ENCODE assay signal across 27 cellular contexts in the genomic region with DNA sequence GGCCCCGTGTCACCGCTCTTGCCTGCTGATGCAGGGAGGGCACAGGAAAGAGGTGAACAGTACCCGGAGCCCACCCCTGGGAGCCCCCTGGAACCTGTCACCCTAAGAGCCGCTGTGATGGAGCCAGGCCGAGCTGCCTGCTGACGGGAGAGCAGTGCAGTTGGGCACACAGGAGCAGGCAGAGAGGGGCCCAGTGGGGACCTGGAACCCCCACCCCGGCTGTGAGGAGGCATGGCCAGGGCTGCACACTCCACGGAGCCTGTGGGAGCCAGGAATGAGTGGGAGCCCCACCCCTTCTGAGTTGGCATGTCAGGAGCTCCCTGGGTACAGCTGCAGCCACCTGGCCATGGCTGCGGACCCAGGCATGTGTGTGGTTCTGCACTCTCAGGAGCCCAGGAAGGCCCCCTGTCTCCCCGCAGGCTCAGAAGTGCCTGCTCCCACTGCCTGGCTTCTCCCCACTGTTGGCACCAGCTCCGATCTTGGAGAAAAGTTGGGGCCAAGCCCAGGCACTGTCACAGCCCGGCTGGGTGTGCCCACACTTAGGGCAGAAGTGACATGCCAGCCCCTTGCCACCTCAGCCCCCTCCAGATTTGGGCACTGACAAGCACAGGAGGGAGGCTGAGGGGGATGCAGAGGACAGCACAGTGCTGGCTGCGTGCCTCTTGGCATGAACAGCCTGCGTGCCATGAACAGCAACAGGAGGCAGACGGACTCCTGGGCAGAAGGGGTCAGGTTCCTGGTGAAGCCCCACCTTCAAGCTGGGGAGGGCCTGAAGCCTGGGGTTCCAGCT. TPM values are rescaled to one million over a fixed set of nuclear protein-coding genes. Genes with fewer than 3 reads are reported as not detected.
DNase-seq lines count a peak whose midpoint lies in the region; ATAC-seq and TF ChIP-seq lines count a peak whose summit lies in the region.
"Had no signal": no experiment of that assay in that cellular context is flagged by ENCODE, and none has a peak within 500 bp of the region (broad histone marks: within the 10 kb centered on the region; RNA-seq: fewer than 3 reads in every experiment).

No MANE protein-coding gene starts in this region.

- no peak overlapping the region for H2BK120ac ChIP-seq in mesenchymal stem cell (ENCODE audit: low read depth, low read length)

- peaks cover 6% of the 10 kb centered on the region for H3K9me3 Mint-ChIP-seq in chondrocyte (ENCODE audit: low read depth)
- H3K9me3 Mint-ChIP-seq: CD4-positive, alpha-beta T cell had no signal

- intact Hi-C loops in heart left ventricle (cut with DNase I) = no loop called here
- intact Hi-C loops in upper lobe of right lung (cut with DNase I) = no loop called here

- H3K4me1 Mint-ChIP-seq in chondrocyte (ENCODE audit: low read depth) = no peaks in the 10 kb centered on the region

- H3K36me3 ChIP-seq in heart left ventricle = no peaks in the 10 kb centered on the region
- H3K36me3 ChIP-seq in mesenchymal stem cell (ENCODE audit: control insufficient read depth in 1 of 2, insufficient read depth in 2 of 2, low read depth in 1 of 2, low read length in 2 of 2) = no peaks in the 10 kb centered on the region
- no peaks in the 10 kb centered on the region for H3K36me3 ChIP-seq in upper lobe of right lung

- peaks cover 2% of the 10 kb centered on the region for H3K27me3 Mint-ChIP-seq in chondrocyte (ENCODE audit: low read depth)
- H3K27me3 Mint-ChIP-seq: CD4-positive, alpha-beta T cell had no signal

- no peak for TF ChIP-seq POLR2A in heart left ventricle (IDR thresholded peaks at IDR 0.05)

- peak overlapping the region; percentile 8 for H2BK15ac ChIP-seq in mesenchymal stem cell (ENCODE audit: low read depth, poor library complexity, severe bottlenecking)

- H2AFZ ChIP-seq in mesenchymal stem cell (ENCODE audit: low read depth, low read length) = no peak overlapping the region
- H2AFZ ChIP-seq: PC-9 had no signal

- no peaks in the 10 kb centered on the region for H3K79me1 ChIP-seq in mesenchymal stem cell (replicated peaks; ENCODE audit: low read length, poor library complexity, severe bottlenecking)

- no peak overlapping the region for H3K14ac ChIP-seq in mesenchymal stem cell (ENCODE audit: low read length in 2 of 2)

- H4K8ac ChIP-seq in mesenchymal stem cell (ENCODE audit: low read length) = no peak overlapping the region

- H3K27ac Mint-ChIP-seq in chondrocyte (ENCODE audit: unreplicated experiment) = peak overlapping the region; percentile 78
- H3K27ac Mint-ChIP-seq: CD4-positive, alpha-beta T cell had no signal

- H3K27ac ChIP-seq in heart left ventricle = no peak overlapping the region
- no peak overlapping the region for H3K27ac ChIP-seq in mesenchymal stem cell (ENCODE audit: low read length, poor library complexity, severe bottlenecking)
- no peak overlapping the region for H3K27ac ChIP-seq in upper lobe of right lung
- H3K27ac ChIP-seq: A549; BLaER1 treated with 17β-estradiol and CSF1 and Interleukin-3, amounts not matched to agents 10 nM and 100 nM; HL-60; PC-9 had no signal

- H3K9ac ChIP-seq in mesenchymal stem cell (ENCODE audit: low read length) = no peak overlapping the region
- H3K9ac ChIP-seq: BLaER1 treated with 17β-estradiol and CSF1 and Interleukin-3, amounts not matched to agents 10 nM and 100 nM had no signal

- no peak overlapping the region for H3K4me3 Mint-ChIP-seq in chondrocyte (ENCODE audit: unreplicated experiment)
- H3K4me3 Mint-ChIP-seq: CD4-positive, alpha-beta T cell had no signal

- ATAC-seq in heart left ventricle (peak; percentile 72 to 92 (median 88)), upper lobe of right lung (peak; percentile 27), GM21360 (IDR thresholded peaks at IDR 0.05; ENCODE audit: unreplicated experiment) (no peak)
- ATAC-seq: A549 had no signal

- no peak overlapping the region for H2AK5ac ChIP-seq in mesenchymal stem cell (ENCODE audit: low read length, severe bottlenecking)

- no peak for DNase-seq in chondrocyte (ENCODE audit: low spot score)
- DNase-seq in heart left ventricle = peak in 3 of 5 donors; percentile 33 to 68 (median 53)
- no peak for DNase-seq in mesenchymal stem cell
- no peak for DNase-seq in upper lobe of right lung
- no peak for DNase-seq in germinal center (ENCODE audit: low spot score)
- no peak for DNase-seq in UCSD-AML1 (lab: John Stamatoyannopoulos, UW; ENCODE audit: unreplicated experiment)
- DNase-seq: AML-193; CD4-positive, alpha-beta T cell; DMS53; NCI-H1048; NCI-H1417 treated with DMSO at 0.1 percent for 48 hours; NCI-H1694 treated with DMSO at 0.1 percent for 48 hours; NCI-H2081; NCI-H2227 treated with DMSO at 0.1 percent for 48 hours; NCI-H526 treated with DMSO at 0.1 percent for 48 hours; PC-9; SHP77 had no signal

- WGBS in heart left ventricle, 4 donors = 69 to 76% (median 73%) methylated on average over 11 to 15 of the region's 15 CpGs
- 85% methylated on average over 15 of the region's 15 CpGs for WGBS in mesenchymal stem cell

- H3K4ac ChIP-seq in mesenchymal stem cell (ENCODE audit: low read depth in 1 of 2, low read length in 2 of 2) = no peak overlapping the region

- H3K4me2 ChIP-seq in mesenchymal stem cell (ENCODE audit: low read length, poor library complexity, severe bottlenecking) = no peak overlapping the region
- H3K4me2 ChIP-seq: A549; BLaER1 treated with 17β-estradiol and CSF1 and Interleukin-3, amounts not matched to agents 10 nM and 100 nM; PC-9 had no signal

- H4K91ac ChIP-seq in mesenchymal stem cell (ENCODE audit: low read length) = no peak overlapping the region

- H3K4me1 ChIP-seq in heart left ventricle = no peaks in the 10 kb centered on the region
- peaks cover 6% of the 10 kb centered on the region for H3K4me1 ChIP-seq in mesenchymal stem cell (ENCODE audit: control insufficient read depth, insufficient read depth, low read depth, low read length)
- no peaks in the 10 kb centered on the region for H3K4me1 ChIP-seq in upper lobe of right lung
- H3K4me1 ChIP-seq: A549 had no signal

- H2BK5ac ChIP-seq in mesenchymal stem cell (ENCODE audit: low read depth, low read length, poor library complexity, severe bottlenecking) = no peak overlapping the region

- no peak overlapping the region for H3K18ac ChIP-seq in mesenchymal stem cell (ENCODE audit: low read depth in 1 of 2, low read length in 2 of 2)

- no peak overlapping the region for H2BK12ac ChIP-seq in mesenchymal stem cell (ENCODE audit: low read length in 2 of 2)

- H3K27me3 ChIP-seq in heart left ventricle (peaks cover 0 to 8% (median 0%) of the 10 kb centered on the region in 9 donors), mesenchymal stem cell (ENCODE audit: control insufficient read depth in 1 of 2, insufficient read depth in 1 of 2, low read length in 2 of 2) (peaks cover 8 to 29% of the 10 kb centered on the region in 2 experiments), upper lobe of right lung (no peaks in the 10 kb centered on the region)
- H3K27me3 ChIP-seq: BLaER1 treated with 17β-estradiol and CSF1 and Interleukin-3, amounts not matched to agents 10 nM and 100 nM had no signal

- TF ChIP-seq CTCF in chondrocyte (IDR thresholded peaks at IDR 0.05) = no peak
- no peak for TF ChIP-seq CTCF in heart left ventricle (IDR thresholded peaks at IDR 0.05)
- no peak for TF ChIP-seq CTCF in upper lobe of right lung (IDR thresholded peaks at IDR 0.05)

- H3K9me3 ChIP-seq in heart left ventricle = peaks cover 0 to 12% (median 0%) of the 10 kb centered on the region in 12 donors
- peaks cover 4% of the 10 kb centered on the region for H3K9me3 ChIP-seq in mesenchymal stem cell (ENCODE audit: control insufficient read depth, low read length)
- H3K9me3 ChIP-seq in upper lobe of right lung = no peaks in the 10 kb centered on the region
- H3K9me3 ChIP-seq: A549 had no signal

- no peaks in the 10 kb centered on the region for H3K36me3 Mint-ChIP-seq in chondrocyte (ENCODE audit: low read depth)

- no peak overlapping the region for H3K23ac ChIP-seq in mesenchymal stem cell (ENCODE audit: low read length in 2 of 2)

- H3K4me3 ChIP-seq in heart left ventricle = no peak overlapping the region
- no peak overlapping the region for H3K4me3 ChIP-seq in mesenchymal stem cell (ENCODE audit: insufficient read depth in 1 of 2, low read depth in 1 of 2, low read length in 2 of 2)
- H3K4me3 ChIP-seq in upper lobe of right lung = no peak overlapping the region
- H3K4me3 ChIP-seq: A549, PC-9 had no signal

RNA-seq across cellular contexts. Expression of a gene that starts 6.3 kb away (rescaled TPM):
- total RNA-seq in chondrocyte (not detected in 3 replicates), heart left ventricle (not detected), upper lobe of right lung (not detected)
- polyA plus RNA-seq in heart left ventricle = not detected
- not detected for polyA plus RNA-seq in mesenchymal stem cell (2013, experiment 1 of 2)
- not detected for polyA plus RNA-seq in mesenchymal stem cell (2013, experiment 2 of 2)
- total RNA-seq: Daoy, G401, H4, NCI-H460, PC-9, RPMI7951, SK-MEL-5 had no signal
- polyA plus RNA-seq: A549 had no signal

RNA-seq across cellular contexts. Expression of a gene that starts 49.3 kb away (rescaled TPM):
- total RNA-seq in chondrocyte = 69.0 to 83.0 TPM (median 78.0 TPM) in 3 replicates
- 10 to 100 TPM; 20.0 to 41.7 (median 31.6) TPM for total RNA-seq in heart left ventricle
- polyA plus RNA-seq in heart left ventricle = 10 to 100 TPM; 38.6 to 39.5 TPM
- 67.7 TPM for polyA plus RNA-seq in mesenchymal stem cell (2013, experiment 1 of 2)
- 67.0 TPM for polyA plus RNA-seq in mesenchymal stem cell (2013, experiment 2 of 2)
- total RNA-seq in upper lobe of right lung = 65.5 TPM

RNA-seq across cellular contexts. Expression of a gene that starts 53.0 kb away (rescaled TPM):
- total RNA-seq in chondrocyte (29.9 to 40.0 TPM (median 31.2 TPM) in 3 replicates), heart left ventricle (10 to 100 TPM in 5 of 9 donors, 1 to 10 TPM in 4; 7.2 to 24.2 (median 10.5) TPM), upper lobe of right lung (17.3 TPM)
- polyA plus RNA-seq in heart left ventricle = 1 to 10 TPM; 4.8 to 9.0 TPM
- 44.2 TPM for polyA plus RNA-seq in mesenchymal stem cell (2013, experiment 1 of 2)
- 43.9 TPM for polyA plus RNA-seq in mesenchymal stem cell (2013, experiment 2 of 2)

Comparison
In these comparisons a context has a peak if more than half of its experiments do, and no peak if none do; other contexts are left out.
1. DNase-seq: peak in heart left ventricle (3 of 5); none in chondrocyte (single experiment), mesenchymal stem cell (single experiment), upper lobe of right lung (single experiment), germinal center (single experiment) and UCSD-AML1 (single experiment).